In genomic region chr3:70981252-70981933, GRCh38 we compare ENCODE assay signal across 9 cellular contexts.
A peak's percentile ranks its signal among the peaks of the same experiment; 100 is the strongest.
DNase-seq lines count a peak whose midpoint lies in the region; ATAC-seq and TF ChIP-seq lines count a peak whose summit lies in the region.
"Had no signal": no experiment of that assay in that cellular context is flagged by ENCODE, and none has a peak within 500 bp of the region (broad histone marks: within the 10 kb centered on the region; RNA-seq: fewer than 3 reads in every experiment).

No MANE protein-coding gene starts in this region.

- H3K9me3 ChIP-seq in breast epithelium: no peaks in the 10 kb centered on the region
- no peaks in the 10 kb centered on the region for H3K9me3 ChIP-seq in muscle layer of colon (ENCODE audit: low read length)
- H3K9me3 ChIP-seq in transverse colon: no peaks in the 10 kb centered on the region

- TF ChIP-seq POLR2A in breast epithelium (IDR thresholded peaks at IDR 0.05): no peak
- no peak for TF ChIP-seq POLR2A in transverse colon (IDR thresholded peaks at IDR 0.05)

- no peaks in the 10 kb centered on the region for H3K27me3 Mint-ChIP-seq in activated T-cell treated with anti-CD3 and anti-CD28 coated beads, Interleukin-2, amount 50 U/mL, for 24 hours

- H3K4me3 ChIP-seq in breast epithelium (no peak overlapping the region), muscle layer of colon (ENCODE audit: low read depth in 1 of 2, low read length in 2 of 2) (no peak overlapping the region), transverse colon (no peak overlapping the region)

- intact Hi-C loops in breast epithelium (cut with DNase I; ENCODE audit: low total_unique reads) (loop anchor here (10.0 kb wide), 1 partner anchor 83 kb away; no protein-coding TSS in a partner anchor), transverse colon (cut with DNase I; ENCODE audit: low total_unique reads) (no loop called here)

- peak overlapping the region; percentile 13 for H3K4me3 Mint-ChIP-seq in activated T-cell treated with anti-CD3 and anti-CD28 coated beads, Interleukin-2, amount 50 U/mL, for 24 hours

- TF ChIP-seq CTCF in breast epithelium (IDR thresholded peaks at IDR 0.05) (no peak), transverse colon (IDR thresholded peaks at IDR 0.05) (no peak)

- no peak for TF ChIP-seq EP300 in transverse colon (IDR thresholded peaks at IDR 0.05; ENCODE audit: low read depth)

- DNase-seq in activated T-cell treated with anti-CD3 and anti-CD28 coated beads, Interleukin-2, amount 50 U/mL, for 24 hours: no peak
- DNase-seq in activated T-cell treated with anti-CD3 and anti-CD28 coated beads, Interleukin-2, amount 50 U/mL, for 1 hour: no peak
- DNase-seq in breast epithelium (ENCODE audit: low spot score in 2 of 2) (no peak), transverse colon (no peak), NCI-H526 (lab: John Stamatoyannopoulos, UW) (no peak)
- DNase-seq: activated CD8-positive, alpha-beta memory T cell treated with anti-CD3 and anti-CD28 coated beads for 24 hours had no signal

- H3K36me3 ChIP-seq in breast epithelium (no peaks in the 10 kb centered on the region), muscle layer of colon (ENCODE audit: insufficient read depth, low read length) (peaks cover 40% of the 10 kb centered on the region), transverse colon (peaks cover 0 to 34% (median 11%) of the 10 kb centered on the region in 4 donors)

- no peaks in the 10 kb centered on the region for H3K9me3 Mint-ChIP-seq in activated T-cell treated with anti-CD3 and anti-CD28 coated beads, Interleukin-2, amount 50 U/mL, for 24 hours

- H3K27me3 ChIP-seq in breast epithelium (no peaks in the 10 kb centered on the region), muscle layer of colon (ENCODE audit: control insufficient read depth in 1 of 2, insufficient read depth in 2 of 2, low read length in 2 of 2) (no peaks in the 10 kb centered on the region), transverse colon (no peaks in the 10 kb centered on the region)

- H3K4me1 ChIP-seq in breast epithelium (peaks cover 0 to 25% of the 10 kb centered on the region in 2 donors), muscle layer of colon (ENCODE audit: insufficient read depth, low read length) (peaks cover 65% of the 10 kb centered on the region), transverse colon (peaks cover 9 to 54% (median 18%) of the 10 kb centered on the region in 4 donors)

- H3K27ac ChIP-seq in breast epithelium (peak overlapping the region; percentile 87 to 95), muscle layer of colon (ENCODE audit: low read depth, low read length) (peak overlapping the region; percentile 85), transverse colon (peak overlapping the region; percentile 72 to 83 (median 82))

- peaks cover 73% of the 10 kb centered on the region for H3K4me1 Mint-ChIP-seq in activated T-cell treated with anti-CD3 and anti-CD28 coated beads, Interleukin-2, amount 50 U/mL, for 24 hours (ENCODE audit: low read depth)

- peak overlapping the region; percentile 95 for H3K27ac Mint-ChIP-seq in activated T-cell treated with anti-CD3 and anti-CD28 coated beads, Interleukin-2, amount 50 U/mL, for 24 hours

- H3K9ac ChIP-seq in muscle layer of colon (ENCODE audit: low read length): no peak overlapping the region

- ATAC-seq in GM19463 (IDR thresholded peaks at IDR 0.05; ENCODE audit: unreplicated experiment) (no peak), HG03378 (IDR thresholded peaks at IDR 0.05; ENCODE audit: unreplicated experiment) (no peak)

- WGBS in transverse colon (ENCODE audit: low coverage in 1 of 2), 2 donors: 75 to 91% methylated on average over 6 of the region's 6 CpGs

- peaks cover 97% of the 10 kb centered on the region for H3K36me3 Mint-ChIP-seq in activated T-cell treated with anti-CD3 and anti-CD28 coated beads, Interleukin-2, amount 50 U/mL, for 24 hours (ENCODE audit: low read depth)

- in situ Hi-C loops in transverse colon (cut with MboI; ENCODE audit: low pct_ligation_motif_present in 1 of 4, low pct_unique_long_range_greater_than_20kb in 1 of 4, low sequenced_read_pairs in 3 of 4): loop anchor here in 1 of 4 donors (25.0 kb wide), 1 partner anchor 606 kb away; the partner anchor contains the start of gene FOXP1
